8 cellular contexts compared by ENCODE assay signal in genomic region chr17:42286411-42287295, GRCh38. TPM values are rescaled to one million over a fixed set of nuclear protein-coding genes. Genes with fewer than 3 reads are reported as not detected.
A peak's percentile ranks its signal among the peaks of the same experiment; 100 is the strongest.
DNase-seq lines count a peak whose midpoint lies in the region; ATAC-seq and TF ChIP-seq lines count a peak whose summit lies in the region.

No MANE protein-coding gene starts in this region.

- H3K9me3 ChIP-seq in CD4-positive, alpha-beta memory T cell (ENCODE audit: control insufficient read depth in 1 of 2, low read length in 2 of 2) = no peaks in the 10 kb centered on the region
- H3K9me3 ChIP-seq in Peyer's patch = no peaks in the 10 kb centered on the region
- H3K9me3 ChIP-seq in MG63 = no peaks in the 10 kb centered on the region

- ATAC-seq in omental fat pad (ENCODE audit: low FRiP score) (no peak), GM21381 (IDR thresholded peaks at IDR 0.05; ENCODE audit: unreplicated experiment) (no peak)

- H3K4me3 Mint-ChIP-seq in CD4-positive, alpha-beta memory T cell = peak overlapping the region; percentile 90 to 97 (median 94)

- CTCF ChIA-PET in CD4-positive, alpha-beta memory T cell (lab: Charles Lee; ENCODE audit: partially characterized antibody) = interaction anchor here (0.8 to 9.5 kb wide), 5 partner anchors 12 to 124 kb away, joined by 3 to 68 read pairs (median 5); no protein-coding TSS in a partner anchor

- H3K27me3 Mint-ChIP-seq in CD4-positive, alpha-beta memory T cell = no peaks in the 10 kb centered on the region

- H3K36me3 Mint-ChIP-seq in CD4-positive, alpha-beta memory T cell = peaks cover 1 to 31% of the 10 kb centered on the region in 2 donors

- no peak for TF ChIP-seq CTCF in Peyer's patch (IDR thresholded peaks at IDR 0.05)
- TF ChIP-seq CTCF in epithelial cell of esophagus (IDR thresholded peaks at IDR 0.05; ENCODE audit: insufficient read depth, low read depth, low read length, missing control alignments) = no peak
- no peak for TF ChIP-seq CTCF in omental fat pad (IDR thresholded peaks at IDR 0.05)

- H3K27ac ChIP-seq in CD4-positive, alpha-beta memory T cell (ENCODE audit: low read depth, low read length) = peak overlapping the region; percentile 87
- H3K27ac ChIP-seq in Peyer's patch = peak overlapping the region; percentile 84 to 95 (median 90)

- H3K9me3 Mint-ChIP-seq in CD4-positive, alpha-beta memory T cell = no peaks in the 10 kb centered on the region

- H3K36me3 ChIP-seq in CD4-positive, alpha-beta memory T cell (ENCODE audit: insufficient read depth, low read length) = peaks cover 4% of the 10 kb centered on the region
- H3K36me3 ChIP-seq in Peyer's patch = no peaks in the 10 kb centered on the region
- no peaks in the 10 kb centered on the region for H3K36me3 ChIP-seq in MG63

- H3K27me3 ChIP-seq in CD4-positive, alpha-beta memory T cell (ENCODE audit: insufficient read depth, low read length) = no peaks in the 10 kb centered on the region
- H3K27me3 ChIP-seq in Peyer's patch (no peaks in the 10 kb centered on the region), MG63 (no peaks in the 10 kb centered on the region)

- intact Hi-C loops in CD4-positive, alpha-beta memory T cell (cut with micrococcal nuclease) = no loop called here

- peaks cover 48% of the 10 kb centered on the region for H3K4me1 ChIP-seq in CD4-positive, alpha-beta memory T cell (ENCODE audit: insufficient read depth, low read length)
- H3K4me1 ChIP-seq in Peyer's patch = peaks cover 0 to 34% (median 7%) of the 10 kb centered on the region in 4 donors

- H3K4me3 ChIP-seq in CD4-positive, alpha-beta memory T cell (ENCODE audit: low read length in 2 of 2) = peak overlapping the region; percentile 86 to 88
- H3K4me3 ChIP-seq in Peyer's patch (peak overlapping the region; percentile 69 to 89 (median 81)), epithelial cell of esophagus (ENCODE audit: low read length) (no peak overlapping the region), MG63 (no peak overlapping the region)

- POLR2A ChIA-PET in CD4-positive, alpha-beta memory T cell (lab: Charles Lee; ENCODE audit: partially characterized antibody) = interaction anchor here (0.6 to 11.0 kb wide), 10 partner anchors 12 to 271 kb away, joined by 3 to 255 read pairs (median 28); partner anchors contain the start of genes GHDC, HCRT, STAT3 and STAT5B

- peak overlapping the region; percentile 92 to 99 (median 97) for H3K27ac Mint-ChIP-seq in CD4-positive, alpha-beta memory T cell

- no peak for TF ChIP-seq POLR2A in Peyer's patch (IDR thresholded peaks at IDR 0.05)

- H3K4me1 Mint-ChIP-seq in CD4-positive, alpha-beta memory T cell = peaks cover 36 to 59% (median 46%) of the 10 kb centered on the region in 4 donors

- no peak for DNase-seq in CD4-positive, alpha-beta memory T cell
- peak in 1 of 3 donors; percentile 53 for DNase-seq in Peyer's patch
- peak; percentile 36 for DNase-seq in epithelial cell of esophagus (ENCODE audit: low read depth)
- DNase-seq in omental fat pad (ENCODE audit: low spot score) = peak; percentile 18
- DNase-seq in stimulated activated naive CD4-positive, alpha-beta T cell (lab: John Stamatoyannopoulos, UW) = no peak
- DNase-seq in MG63 = no peak
- DNase-seq in activated gamma-delta T cell (lab: John Stamatoyannopoulos, UW) = no peak

RNA-seq across cellular contexts. Expression of gene STAT5A, which starts 1.6 kb away (rescaled TPM):
- total RNA-seq in CD4-positive, alpha-beta memory T cell = 100 to 1,000 TPM; 130 to 133 TPM
- 10 to 100 TPM; 66.7 to 94.6 TPM for polyA plus RNA-seq in CD4-positive, alpha-beta memory T cell
- total RNA-seq in Peyer's patch = 10 to 100 TPM; 11.2 to 80.0 (median 34.5) TPM
- total RNA-seq in omental fat pad = 100 to 1,000 TPM; 151 to 200 (median 171) TPM
- 4.6 and 23.0 TPM in 2 replicates for total RNA-seq in MG63 (2014; rRNA removed; shearing (Covaris generic); ENCODE audit: low replicate concordance)

RNA-seq across cellular contexts. Expression of gene STAT5B, which starts 10.5 kb away (rescaled TPM):
- total RNA-seq in CD4-positive, alpha-beta memory T cell = 100 to 1,000 TPM; 244 to 261 TPM
- polyA plus RNA-seq in CD4-positive, alpha-beta memory T cell = 100 to 1,000 TPM in 1 of 2 donors, 10 to 100 TPM in 1; 91.3 to 146 TPM
- total RNA-seq in Peyer's patch = 100 to 1,000 TPM in 1 of 4 donors, 10 to 100 TPM in 3; 36.3 to 128 (median 68.1) TPM
- 100 to 1,000 TPM in 2 of 4 donors, 10 to 100 TPM in 2; 66.6 to 130 (median 111) TPM for total RNA-seq in omental fat pad
- total RNA-seq in MG63 (2014; rRNA removed; shearing (Covaris generic); ENCODE audit: low replicate concordance) = 13.7 and 24.3 TPM in 2 replicates

Comparison
In these comparisons a context has a peak if more than half of its experiments do, and no peak if none do; other contexts are left out.
1. DNase-seq: peak in epithelial cell of esophagus (single experiment) and omental fat pad (single experiment); none in CD4-positive, alpha-beta memory T cell (0 of 5), stimulated activated naive CD4-positive, alpha-beta T cell (0 of 6), MG63 (single experiment) and activated gamma-delta T cell (single experiment).
2. H3K4me3 ChIP-seq: peak in CD4-positive, alpha-beta memory T cell (2 of 2) and Peyer's patch (4 of 4); none in epithelial cell of esophagus (single experiment) and MG63 (single experiment).